21 cellular contexts compared by ENCODE assay signal in the genomic region with DNA sequence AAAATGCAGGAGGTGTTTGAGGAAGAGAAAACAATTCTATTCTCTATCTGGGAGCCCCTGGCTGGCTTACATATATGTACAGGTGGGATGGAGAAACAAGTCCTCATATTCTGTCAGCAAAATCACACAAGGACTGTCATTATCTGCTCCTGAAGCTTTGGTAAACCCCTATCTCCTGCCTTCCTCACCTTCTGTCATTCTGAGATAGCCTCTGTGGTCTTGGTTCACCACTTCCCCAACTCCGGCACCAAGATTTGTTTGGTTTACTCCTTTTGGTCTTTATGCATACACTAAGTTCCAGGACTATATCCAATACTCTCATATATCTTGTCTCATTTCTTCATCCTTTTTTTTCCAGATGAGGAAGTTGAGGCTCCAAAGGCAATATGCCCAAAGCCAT.
"Had no signal": no experiment of that assay in that cellular context is flagged by ENCODE, and none has a peak within 500 bp of the region (broad histone marks: within the 10 kb centered on the region; RNA-seq: fewer than 3 reads in every experiment).

No MANE protein-coding gene starts in this region.

- H3K27me3 ChIP-seq: adrenal gland, breast epithelium, spleen, thyroid gland had no signal

- H3K4me1 Mint-ChIP-seq: activated CD4-positive, alpha-beta T cell treated with anti-CD3 and anti-CD28 coated beads, Interleukin-2, amount 10 ng/mL, durations not matched to agents 7 days and 5 days had no signal

- H3K4me3 Mint-ChIP-seq: activated CD4-positive, alpha-beta T cell treated with anti-CD3 and anti-CD28 coated beads, Interleukin-2, amount 10 ng/mL, durations not matched to agents 7 days and 5 days; activated T-cell treated with anti-CD3 and anti-CD28 coated beads, Interleukin-2, amount 50 U/mL, for 72 hours; nephron; T-helper 2 cell treated with Interferon-gamma antibody and Interleukin-4, amounts not matched to agents 5 μg/mL and 100 μg/mL, for 36 hours had no signal

- H3K36me3 ChIP-seq: adrenal gland, breast epithelium, lower lobe of right lung, spleen, thyroid gland had no signal

- H3K27me3 Mint-ChIP-seq: activated CD4-positive, alpha-beta T cell treated with anti-CD3 and anti-CD28 coated beads, Interleukin-2, amount 10 ng/mL, durations not matched to agents 7 days and 5 days had no signal

- DNase-seq: activated CD4-positive, alpha-beta T cell treated with anti-CD3 and anti-CD28 coated beads, Interleukin-2, amount 10 ng/mL, durations not matched to agents 7 days and 5 days; activated CD8-positive, alpha-beta memory T cell treated with anti-CD3 and anti-CD28 coated beads, Interleukin-2, amount 50 U/mL, for 48 hours; activated effector memory CD4-positive, alpha-beta T cell treated with anti-CD3 and anti-CD28 coated beads, Interleukin-2, amount 50 U/mL, for 16 hours; activated T-cell treated with anti-CD3 and anti-CD28 coated beads, Interleukin-2, amount 50 U/mL, for 72 hours; adrenal gland; erythroblast; foreskin melanocyte; glutamatergic neuron; lower lobe of right lung; spleen; stimulated activated naive CD4-positive, alpha-beta T cell treated with Interleukin-2 at 50 U/mL for 16 hours; thyroid gland had no signal

- H3K27ac Mint-ChIP-seq: activated CD4-positive, alpha-beta T cell treated with anti-CD3 and anti-CD28 coated beads, Interleukin-2, amount 10 ng/mL, durations not matched to agents 7 days and 5 days; activated naive CD4-positive, alpha-beta T cell treated with anti-CD3 and anti-CD28 coated beads, Interleukin-2, amount 50 U/mL, for 72 hours; activated T-cell treated with anti-CD3 and anti-CD28 coated beads, Interleukin-2, amount 50 U/mL, for 72 hours; nephron; T-helper 2 cell treated with Interferon-gamma antibody and Interleukin-4, amounts not matched to agents 5 μg/mL and 100 μg/mL, for 36 hours had no signal

- H3K4me3 ChIP-seq: adrenal gland, breast epithelium, coronary artery, lower lobe of right lung, spleen, thyroid gland had no signal

- H3K9me3 Mint-ChIP-seq: activated CD4-positive, alpha-beta T cell treated with anti-CD3 and anti-CD28 coated beads, Interleukin-2, amount 10 ng/mL, durations not matched to agents 7 days and 5 days had no signal

- H3K27ac ChIP-seq: adrenal gland, breast epithelium, coronary artery, lower lobe of right lung, spleen, thyroid gland had no signal

- H3K4me1 ChIP-seq: adrenal gland, breast epithelium, lower lobe of right lung, spleen had no signal

- H3K36me3 Mint-ChIP-seq: activated naive CD4-positive, alpha-beta T cell treated with anti-CD3 and anti-CD28 coated beads, Interleukin-2, amount 50 U/mL, for 72 hours had no signal

- ATAC-seq: activated CD4-positive, CD25-positive, alpha-beta regulatory T cell treated with anti-CD3 and anti-CD28 coated beads, Interleukin-2, amount 50 U/mL, for 24 hours; activated naive CD4-positive, alpha-beta T cell treated with anti-CD3 and anti-CD28 coated beads, Interleukin-2, amount 50 U/mL, for 72 hours; activated T-cell treated with anti-CD3 and anti-CD28 coated beads, Interleukin-2, amount 50 U/mL, for 72 hours; lower lobe of right lung had no signal

- H3K9me3 ChIP-seq: adrenal gland, breast epithelium, lower lobe of right lung, thyroid gland had no signal

- FAIRE-seq: astrocyte, keratinocyte, urothelium cell line had no signal
